Comparison of ENCODE assay signal across 8 cellular contexts in the genomic region with DNA sequence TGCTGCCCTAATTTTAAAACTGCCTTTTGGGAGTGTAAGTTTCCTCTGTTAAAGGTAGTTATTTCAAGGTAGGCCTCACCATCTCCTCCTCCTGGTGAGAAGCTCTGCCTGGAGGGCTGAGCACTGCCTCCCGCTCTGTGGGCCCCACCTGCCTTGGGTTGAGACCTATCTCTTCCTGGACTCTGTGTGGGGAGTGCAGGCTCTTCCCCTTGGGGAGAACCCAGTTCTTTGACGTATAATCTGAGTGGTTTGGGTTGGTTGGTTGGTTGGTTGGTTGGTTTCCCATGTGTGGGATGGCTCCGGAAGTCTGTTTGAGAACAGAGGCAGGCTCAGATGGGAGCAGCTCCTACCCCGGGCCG. TPM values are rescaled to one million over a fixed set of nuclear protein-coding genes. Genes with fewer than 3 reads are reported as not detected.
DNase-seq lines count a peak whose midpoint lies in the region; ATAC-seq, FAIRE-seq and TF ChIP-seq lines count a peak whose summit lies in the region.

No MANE protein-coding gene starts in this region.

- no peaks in the 10 kb centered on the region for H3K27me3 Mint-ChIP-seq in activated T-cell treated with anti-CD3 and anti-CD28 coated beads, Interleukin-2, amount 50 U/mL, for 4 hours (ENCODE audit: low read depth)

- peaks cover 82% of the 10 kb centered on the region for H3K79me2 ChIP-seq in keratinocyte (ENCODE audit: control insufficient read depth, insufficient read depth, low read length)

- H3K9ac ChIP-seq in keratinocyte (ENCODE audit: control insufficient read depth, extremely low read depth, insufficient read depth, low read length): peak overlapping the region; percentile 99

- H3K4me1 Mint-ChIP-seq in activated T-cell treated with anti-CD3 and anti-CD28 coated beads, Interleukin-2, amount 50 U/mL, for 4 hours (ENCODE audit: low read depth): peaks cover 78% of the 10 kb centered on the region

- peak overlapping the region; percentile 72 for H3K4me2 ChIP-seq in keratinocyte (ENCODE audit: control insufficient read depth, extremely low read depth, insufficient read depth, low read depth, low read length)

- FAIRE-seq in keratinocyte (lab: Jason Lieb, UNC): no peak

- H3K4me3 ChIP-seq in keratinocyte (ENCODE audit: control insufficient read depth in 2 of 3, extremely low read depth in 1 of 3, insufficient read depth in 2 of 3, low read depth in 1 of 3, low read length in 3 of 3) (peak overlapping the region in 1 of 3 experiments; percentile 4), thyroid gland (replicated peaks in 1 of 3) (no peak overlapping the region)

- H3K27ac ChIP-seq in keratinocyte (ENCODE audit: control insufficient read depth, insufficient read depth, low read length) (peak overlapping the region; percentile 100), thyroid gland (peak overlapping the region; percentile 98 to 100 (median 99))

- no peaks in the 10 kb centered on the region for H3K9me3 ChIP-seq in keratinocyte (ENCODE audit: control insufficient read depth, low read depth, low read length)
- H3K9me3 ChIP-seq in thyroid gland: no peaks in the 10 kb centered on the region

- no peak for TF ChIP-seq POLR2A in thyroid gland (IDR thresholded peaks at IDR 0.05)

- TF ChIP-seq CTCF in keratinocyte (optimal IDR thresholded peaks at IDR 0.05 in 1 of 3, IDR thresholded peaks at IDR 0.05 in 1 of 3, conservative IDR thresholded peaks at IDR 0.05 in 1 of 3; ENCODE audit: extremely low read depth in 1 of 3, insufficient read depth in 2 of 3, low read length in 3 of 3): peak in 1 of 3 experiments; percentile 8
- no peak for TF ChIP-seq CTCF in thyroid gland (IDR thresholded peaks at IDR 0.05)

- H2AFZ ChIP-seq in keratinocyte (ENCODE audit: control insufficient read depth, low read length): no peak overlapping the region

- dilution Hi-C loops in keratinocyte (cut with MboI; ENCODE audit: extremely low pct_ligation_motif_present, low sequenced_read_pairs): no loop called here

- peaks cover 14 to 47% of the 10 kb centered on the region in 2 experiments for H3K36me3 ChIP-seq in keratinocyte (ENCODE audit: control insufficient read depth in 2 of 2, extremely low read depth in 1 of 2, insufficient read depth in 2 of 2, low read length in 2 of 2)
- no peaks in the 10 kb centered on the region for H3K36me3 ChIP-seq in thyroid gland

- 67 to 70% methylated on average over 5 of the region's 5 CpGs for WGBS in thyroid gland, 2 donors

- H3K27me3 ChIP-seq in keratinocyte (ENCODE audit: control insufficient read depth, extremely low read depth, insufficient read depth, low read length) (no peaks in the 10 kb centered on the region), thyroid gland (no peaks in the 10 kb centered on the region)

- peaks cover 12% of the 10 kb centered on the region for H3K36me3 Mint-ChIP-seq in activated T-cell treated with anti-CD3 and anti-CD28 coated beads, Interleukin-2, amount 50 U/mL, for 4 hours (ENCODE audit: insufficient read depth)

- H3K4me1 ChIP-seq in keratinocyte (ENCODE audit: control insufficient read depth, extremely low read depth, insufficient read depth, low read length): peaks cover 89% of the 10 kb centered on the region
- peaks cover 62 to 77% of the 10 kb centered on the region in 2 donors for H3K4me1 ChIP-seq in thyroid gland

- DNase-seq in Right ventricle myocardium inferior (ENCODE audit: missing footprints): peak; percentile 27
- DNase-seq in cardiac septum (ENCODE audit: low spot score): no peak
- DNase-seq in activated T-cell treated with anti-CD3 and anti-CD28 coated beads, Interleukin-2, amount 50 U/mL, for 4 hours: peak; percentile 17
- no peak for DNase-seq in keratinocyte (ENCODE audit: low read depth, low spot score)
- DNase-seq in thyroid gland: no peak
- no peak for DNase-seq in EL
- no peak for DNase-seq in amniotic stem cell (lab: John Stamatoyannopoulos, UW)
- no peak for DNase-seq in kidney glomerular epithelial cell (lab: John Stamatoyannopoulos, UW)

- H3K9me1 ChIP-seq in keratinocyte (ENCODE audit: control insufficient read depth, extremely low read depth, insufficient read depth, low read length): no peaks in the 10 kb centered on the region

- intact Hi-C loops in Right ventricle myocardium inferior (cut with DNase I): no loop called here
- intact Hi-C loops in cardiac septum (cut with DNase I): no loop called here
- intact Hi-C loops in thyroid gland (cut with DNase I): loop anchor here (5.0 kb wide), 1 partner anchor 34 kb away; no protein-coding TSS in a partner anchor

- H4K20me1 ChIP-seq in keratinocyte (ENCODE audit: control insufficient read depth, extremely low read depth, insufficient read depth, low read length): no peaks in the 10 kb centered on the region

- no peaks in the 10 kb centered on the region for H3K9me3 Mint-ChIP-seq in activated T-cell treated with anti-CD3 and anti-CD28 coated beads, Interleukin-2, amount 50 U/mL, for 4 hours

- ATAC-seq in Right ventricle myocardium inferior: no peak
- ATAC-seq in activated T-cell treated with anti-CD3 and anti-CD28 coated beads, Interleukin-2, amount 50 U/mL, for 4 hours: peak; percentile 48 to 61

- H3K4me3 Mint-ChIP-seq in activated T-cell treated with anti-CD3 and anti-CD28 coated beads, Interleukin-2, amount 50 U/mL, for 4 hours: peak overlapping the region; percentile 31

RNA-seq across cellular contexts. Expression of gene ACTN4, which starts 39.1 kb away (rescaled TPM):
- total RNA-seq in Right ventricle myocardium inferior (145 TPM), cardiac septum (190 TPM), thyroid gland (100 to 1,000 TPM; 191 to 479 (median 365) TPM)
- total RNA-seq in activated T-cell treated with anti-CD3 and anti-CD28 coated beads, Interleukin-2, amount 50 U/mL, for 4 hours: 100 to 1,000 TPM; 215 to 233 (median 230) TPM
- polyA plus RNA-seq in keratinocyte: 463 to 720 TPM (median 526 TPM) in 3 replicates
- 762 TPM for polyA plus RNA-seq in keratinocyte (2011; ENCODE audit: low read depth)
- polyA plus RNA-seq in keratinocyte (2011; cell fraction: cytosol; rRNA removed): 452 and 468 TPM in 2 replicates
- 1,020 and 1,377 TPM in 2 replicates for polyA plus RNA-seq in keratinocyte (2011; cell fraction: nucleus; rRNA removed)
- polyA plus RNA-seq in keratinocyte (2012; ENCODE audit: low replicate concordance): 537 and 1,150 TPM in 2 replicates
- polyA minus RNA-seq in keratinocyte: 417 to 1,584 TPM (median 501 TPM) in 3 replicates
- 376 TPM for polyA minus RNA-seq in keratinocyte (2011; cell fraction: cytosol; rRNA and poly(A)+ RNA removed)
- 400 and 697 TPM in 2 replicates for polyA minus RNA-seq in keratinocyte (2011; cell fraction: nucleus; rRNA and poly(A)+ RNA removed)

RNA-seq across cellular contexts. Expression of gene CAPN12, which starts 57.8 kb away (rescaled TPM):
- total RNA-seq in Right ventricle myocardium inferior (not detected), cardiac septum (1.7 TPM), thyroid gland (1 to 10 TPM in 2 of 4 donors, not detected in 2; 1.6 to 2.0 TPM)
- total RNA-seq in activated T-cell treated with anti-CD3 and anti-CD28 coated beads, Interleukin-2, amount 50 U/mL, for 4 hours: 1 to 10 TPM in 2 of 3 donors, under 1 TPM in 1; 0.99 to 1.1 (median 1.0) TPM
- polyA plus RNA-seq in keratinocyte: 5.6 to 20.4 TPM (median 6.0 TPM) in 3 replicates
- 6.8 TPM for polyA plus RNA-seq in keratinocyte (2011; ENCODE audit: low read depth)
- 7.4 and 15.5 TPM in 2 replicates for polyA plus RNA-seq in keratinocyte (2011; cell fraction: cytosol; rRNA removed)
- 32.9 and 44.6 TPM in 2 replicates for polyA plus RNA-seq in keratinocyte (2011; cell fraction: nucleus; rRNA removed)
- polyA plus RNA-seq in keratinocyte (2012; ENCODE audit: low replicate concordance): 4.6 and 7.5 TPM in 2 replicates
- 3.9 to 9.7 TPM (median 6.0 TPM) in 3 replicates for polyA minus RNA-seq in keratinocyte
- polyA minus RNA-seq in keratinocyte (2011; cell fraction: cytosol; rRNA and poly(A)+ RNA removed): 5.4 TPM
- 4.7 and 5.5 TPM in 2 replicates for polyA minus RNA-seq in keratinocyte (2011; cell fraction: nucleus; rRNA and poly(A)+ RNA removed)

Comparison
In these comparisons a context has a peak if more than half of its experiments do, and no peak if none do; other contexts are left out.
1. DNase-seq: peak in Right ventricle myocardium inferior (single experiment) and activated T-cell treated with anti-CD3 and anti-CD28 coated beads, Interleukin-2, amount 50 U/mL, for 4 hours (single experiment); none in cardiac septum (single experiment), keratinocyte (single experiment), thyroid gland (0 of 2), EL (single experiment), amniotic stem cell (single experiment) and kidney glomerular epithelial cell (single experiment).